1 cellular context compared by ENCODE assay signal in genomic region chr5:134467231-134467630, GRCh38.
TF ChIP-seq lines count a peak whose summit lies in the region.

No MANE protein-coding gene starts in this region.

TF ChIP-seq in WTC11, 78 proteins besides CTCF, POLR2A, EP300 and RAD21 (continued from another document):
- TF ChIP-seq PREB (CRISPR knock-in tag; IDR thresholded peaks at IDR 0.05; ENCODE audit: borderline replicate concordance) = no peak
- TF ChIP-seq TP53 (CRISPR knock-in tag; IDR thresholded peaks at IDR 0.05) = no peak
